Comparison of ENCODE assay signal across 1 cellular context in genomic region chrX:119750751-119751150, GRCh38. TPM values are rescaled to one million over a fixed set of nuclear protein-coding genes. Genes with fewer than 3 reads are reported as not detected.
"Had no signal": no experiment of that assay in that cellular context is flagged by ENCODE, and none has a peak within 500 bp of the region (broad histone marks: within the 10 kb centered on the region; RNA-seq: fewer than 3 reads in every experiment).

No MANE protein-coding gene starts in this region.

RNA-seq across cellular contexts. Expression of gene SOWAHD, which starts 7.6 kb away (rescaled TPM):
- polyA plus RNA-seq: GM23248 had no signal
